In the genomic region with DNA sequence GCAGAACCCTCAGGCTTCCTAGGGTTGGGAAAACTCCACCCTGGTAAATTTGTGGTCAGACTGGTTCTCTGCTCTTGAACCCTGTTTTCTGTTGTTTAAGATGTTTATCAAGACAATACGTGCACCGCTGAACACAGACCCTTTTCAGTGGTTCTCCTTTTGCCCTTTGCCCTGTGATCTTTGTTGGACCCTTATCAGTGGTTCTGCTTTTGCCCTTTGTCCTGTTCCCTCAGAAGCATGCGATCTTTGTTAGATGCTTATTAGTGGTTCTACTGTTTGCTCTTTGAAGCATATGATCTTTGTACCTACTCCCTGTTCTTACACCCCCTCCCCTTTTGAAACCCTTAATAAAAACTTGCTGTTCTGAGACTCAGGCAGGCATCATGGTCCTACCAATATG, we compare ENCODE assay signal across 7 cellular contexts.
DNase-seq lines count a peak whose midpoint lies in the region; ATAC-seq, FAIRE-seq and TF ChIP-seq lines count a peak whose summit lies in the region.
"Not testable (repeated sequence)": the region's sequence is repeated elsewhere in the genome, so short reads cannot be mapped to it uniquely, and the experiment has no call there.

No MANE protein-coding gene starts in this region.

- H3K4me2 ChIP-seq in hepatocyte; HepG2 (ENCODE audit: low read depth, low read length); neuronal stem cell (ENCODE audit: insufficient read depth, low read length, poor library complexity, severe bottlenecking): not testable (repeated sequence)

- 0 out of 4 replicates have a peak, but pooled peaks of 1 of the 2 experiments have one; percentile 10 for TF ChIP-seq EP300 in HepG2 (IDR thresholded peaks at IDR 0.05; ENCODE audit: low read depth in 2 of 2, low read length in 2 of 2)
- TF ChIP-seq EP300 in HepG2 (CRISPR knock-in tag; IDR thresholded peaks at IDR 0.05; ENCODE audit: borderline replicate concordance) = not testable (repeated sequence)

- H3K9me2 ChIP-seq in hepatocyte (replicated peaks; ENCODE audit: insufficient read depth) = not testable (repeated sequence)

- WGBS in endodermal cell (ENCODE audit: insufficient coverage in 1 of 2, insufficient read length in 1 of 2), 2 experiments = 80 to 97% methylated on average over 1 to 2 of the region's 3 CpGs
- WGBS in hepatocyte (ENCODE audit: low lambda C conversion rate, missing lambda C conversion rate) = 60% methylated on average over 3 of the region's 3 CpGs
- 2% methylated on average over 3 of the region's 3 CpGs for WGBS in HepG2 (ENCODE audit: low lambda C conversion rate)
- WGBS in neuronal stem cell (ENCODE audit: extremely low coverage in 2 of 2, insufficient read length in 2 of 2, insufficient replicate concordance in 1 of 2), 2 donors = no CpG with 5 or more reads among the region's 3 CpGs
- WGBS in small intestine, 3 donors = 14 to 59% (median 41%) methylated on average over 3 of the region's 3 CpGs

- H3K14ac ChIP-seq in neuronal stem cell (ENCODE audit: low read length) = not testable (repeated sequence)

- not testable (repeated sequence) for H3K27ac Mint-ChIP-seq in endodermal cell
- peak overlapping the region; percentile 95 for H3K27ac Mint-ChIP-seq in progenitor cell of endocrine pancreas

- in situ Hi-C loops in HepG2 (cut with HindIII; ENCODE audit: extremely low pct_ligation_motif_present, low pct_unique_long_range_greater_than_20kb) = not testable (repeated sequence)

- H3K79me1 ChIP-seq in neuronal stem cell (ENCODE audit: low read depth, low read length) = not testable (repeated sequence)

- not testable (repeated sequence) for H3K18ac ChIP-seq in neuronal stem cell (ENCODE audit: low read length)

- not testable (repeated sequence) for H3K4ac ChIP-seq in neuronal stem cell (ENCODE audit: low read length)

- H2BK5ac ChIP-seq in neuronal stem cell (ENCODE audit: low read length) = not testable (repeated sequence)

- not testable (repeated sequence) for H3K27me3 Mint-ChIP-seq in endodermal cell (ENCODE audit: insufficient read depth); progenitor cell of endocrine pancreas

- intact Hi-C loops in HepG2 (cut with micrococcal nuclease; ENCODE audit: unreplicated experiment) = not testable (repeated sequence)

- H3K27me3 ChIP-seq in endodermal cell (ENCODE audit: control insufficient read depth, insufficient read depth, low read length, poor library complexity, severe bottlenecking) = peaks cover 16% of the 10 kb centered on the region
- H3K27me3 ChIP-seq in hepatocyte; HepG2 (ENCODE audit: control insufficient read depth in 1 of 2, insufficient read depth in 2 of 2, low read length in 2 of 2); neuronal stem cell (ENCODE audit: control insufficient read depth in 3 of 3, insufficient read depth in 3 of 3, low read depth in 1 of 3, low read length in 3 of 3); small intestine (ENCODE audit: control insufficient read depth in 2 of 2, insufficient read depth in 2 of 2, low read length in 2 of 2): not testable (repeated sequence)

- POLR2A ChIA-PET in HEK293 (lab: Yijun Ruan, JAX); HepG2 (lab: Yijun Ruan, JAX): not testable (repeated sequence)

- H2AFZ ChIP-seq in hepatocyte; HepG2 (ENCODE audit: low read length); neuronal stem cell (ENCODE audit: low read length): not testable (repeated sequence)

- not testable (repeated sequence) for H3K27ac ChIP-seq in HEK293 (ENCODE audit: extremely low read depth, low read depth, low read length); endodermal cell (ENCODE audit: low read depth, low read length); HepG2 (ENCODE audit: extremely low read length, insufficient read depth, low read length); small intestine (ENCODE audit: low read depth in 1 of 2, low read length in 1 of 2)
- H3K27ac ChIP-seq in hepatocyte (peak overlapping the region; percentile 20), neuronal stem cell (replicated peaks; ENCODE audit: low read length) (peak overlapping the region; percentile 90)

- not testable (repeated sequence) for H3K79me2 ChIP-seq in hepatocyte; HepG2 (ENCODE audit: insufficient read depth, low read length)

- H2BK15ac ChIP-seq in neuronal stem cell (ENCODE audit: low read length) = not testable (repeated sequence)

- TF ChIP-seq RAD21 in HepG2 (CRISPR knock-in tag; IDR thresholded peaks at IDR 0.05) = not testable (repeated sequence)

- ATAC-seq in HepG2 = not testable (repeated sequence)

- not testable (repeated sequence) for H3K9ac ChIP-seq in endodermal cell (ENCODE audit: extremely low read depth, low read length, poor library complexity, severe bottlenecking); HepG2 (ENCODE audit: insufficient read depth, low read depth, low read length); neuronal stem cell (ENCODE audit: low read depth, low read length, poor library complexity)

- H4K20me1 ChIP-seq in hepatocyte (ENCODE audit: insufficient read depth, poor library complexity, severe bottlenecking); HepG2 (ENCODE audit: insufficient read depth, low read length): not testable (repeated sequence)

- H3K23ac ChIP-seq in neuronal stem cell (ENCODE audit: low read depth, low read length, poor library complexity) = not testable (repeated sequence)

- not testable (repeated sequence) for H3K4me1 Mint-ChIP-seq in endodermal cell
- H3K4me1 Mint-ChIP-seq in progenitor cell of endocrine pancreas (ENCODE audit: low read depth) = peaks cover 35% of the 10 kb centered on the region

- not testable (repeated sequence) for BruUV-seq in HepG2 (replicated peaks; lab: Mats Ljungman, UMichigan)

- TF ChIP-seq POLR2A in HepG2 (IDR thresholded peaks at IDR 0.05; ENCODE audit: insufficient read depth in 1 of 2, low read depth in 2 of 2, low read length in 2 of 2) = not testable (repeated sequence)

- H4K8ac ChIP-seq in neuronal stem cell (ENCODE audit: low read depth, low read length) = not testable (repeated sequence)

- not testable (repeated sequence) for H4K91ac ChIP-seq in neuronal stem cell (ENCODE audit: low read depth, low read length, poor library complexity)

- FAIRE-seq in HepG2 (lab: Jason Lieb, UNC); small intestine (lab: Jason Lieb, UNC): not testable (repeated sequence)

- not testable (repeated sequence) for TF ChIP-seq CTCF in HEK293 (tag by site-specific recombination; IDR thresholded peaks at IDR 0.05); endodermal cell (conservative IDR thresholded peaks at IDR 0.05); hepatocyte (IDR thresholded peaks at IDR 0.05; ENCODE audit: poor library complexity); HepG2 (CRISPR knock-in tag; IDR thresholded peaks at IDR 0.05); progenitor cell of endocrine pancreas (IDR thresholded peaks at IDR 0.05; ENCODE audit: unreplicated experiment)

- H3K4me3 Mint-ChIP-seq in endodermal cell; progenitor cell of endocrine pancreas (ENCODE audit: low read depth): not testable (repeated sequence)

- not testable (repeated sequence) for H2BK12ac ChIP-seq in neuronal stem cell (ENCODE audit: low read length)

- H3K9me3 ChIP-seq in HEK293 (ENCODE audit: control insufficient read depth, insufficient read depth, low read depth, low read length); hepatocyte (ENCODE audit: low read depth); neuronal stem cell (replicated peaks in 1 of 2; ENCODE audit: control insufficient read depth in 2 of 2, insufficient read depth in 1 of 2, low read depth in 1 of 2, low read length in 2 of 2); small intestine (ENCODE audit: control insufficient read depth, low read depth): not testable (repeated sequence)
- peaks cover 27% of the 10 kb centered on the region for H3K9me3 ChIP-seq in endodermal cell (ENCODE audit: control insufficient read depth, low read length)
- peaks cover 24% of the 10 kb centered on the region for H3K9me3 ChIP-seq in HepG2 (ENCODE audit: low read length)

- CTCF ChIA-PET in HEK293 (lab: Yijun Ruan, JAX) = interaction anchor here (0.7 kb wide), 1 partner anchor 245 kb away, joined by 3 read pairs; no protein-coding TSS in a partner anchor
- CTCF ChIA-PET in HepG2 (lab: Yijun Ruan, JAX; ENCODE audit: low intra/inter-chr PET ratio, low total read pairs) = not testable (repeated sequence)

- H2AK5ac ChIP-seq in neuronal stem cell (ENCODE audit: low read depth, low read length) = not testable (repeated sequence)

- not testable (repeated sequence) for H3K36me3 Mint-ChIP-seq in endodermal cell (ENCODE audit: low read depth)
- peaks cover 14% of the 10 kb centered on the region for H3K36me3 Mint-ChIP-seq in progenitor cell of endocrine pancreas (ENCODE audit: insufficient read depth)

- H2BK120ac ChIP-seq in neuronal stem cell (ENCODE audit: low read depth, low read length) = not testable (repeated sequence)

- H3K4me3 ChIP-seq in HEK293 (ENCODE audit: low read depth, low read length); hepatocyte; HepG2 (replicated peaks in 1 of 3; ENCODE audit: insufficient read depth in 1 of 3, low read depth in 2 of 3, low read length in 3 of 3); neuronal stem cell (ENCODE audit: low read length in 2 of 2); small intestine (ENCODE audit: low read depth in 1 of 2, low read length in 2 of 2): not testable (repeated sequence)
- H3K4me3 ChIP-seq in endodermal cell (ENCODE audit: low read length) = peak overlapping the region; percentile 33

- not testable (repeated sequence) for DNase-seq in endodermal cell; hepatocyte (ENCODE audit: low spot score); neuronal stem cell (ENCODE audit: low spot score); progenitor cell of endocrine pancreas (ENCODE audit: low spot score, unreplicated experiment)
- peak; percentile 28 for DNase-seq in HepG2 (ENCODE audit: low spot score)
- peak; percentile 7 for DNase-seq in small intestine

- H3K36me3 ChIP-seq in HEK293 (ENCODE audit: control insufficient read depth in 2 of 2, insufficient read depth in 1 of 2, low read length in 2 of 2); endodermal cell (ENCODE audit: control insufficient read depth, insufficient read depth, low read length); hepatocyte (replicated peaks; ENCODE audit: insufficient read depth, low read depth); HepG2 (replicated peaks in 1 of 2; ENCODE audit: control insufficient read depth in 1 of 2, insufficient read depth in 2 of 2, low read length in 2 of 2); neuronal stem cell (replicated peaks in 1 of 2; ENCODE audit: control insufficient read depth in 2 of 2, insufficient read depth in 2 of 2, low read length in 2 of 2); small intestine (ENCODE audit: control insufficient read depth in 2 of 2, insufficient read depth in 2 of 2, low read length in 2 of 2): not testable (repeated sequence)

- not testable (repeated sequence) for H3K4me1 ChIP-seq in HEK293 (ENCODE audit: control insufficient read depth, insufficient read depth, low read length); endodermal cell (ENCODE audit: control insufficient read depth, insufficient read depth, low read length); neuronal stem cell (ENCODE audit: control insufficient read depth in 2 of 2, insufficient read depth in 1 of 2, low read depth in 1 of 2, low read length in 2 of 2); small intestine (ENCODE audit: control insufficient read depth in 2 of 2, insufficient read depth in 1 of 2, low read depth in 1 of 2, low read length in 1 of 2)
- H3K4me1 ChIP-seq in hepatocyte (ENCODE audit: insufficient read depth) (peaks cover 12% of the 10 kb centered on the region), HepG2 (ENCODE audit: insufficient read depth, low read length) (peaks cover 14% of the 10 kb centered on the region)

- H3K9me3 Mint-ChIP-seq in endodermal cell (peaks cover 47% of the 10 kb centered on the region), progenitor cell of endocrine pancreas (ENCODE audit: low read depth) (peaks cover 31% of the 10 kb centered on the region)
